ENCODE assay signal across 8 cellular contexts in genomic region chr1:152036316-152037216, GRCh38.
A peak's percentile ranks its signal among the peaks of the same experiment; 100 is the strongest.
DNase-seq lines count a peak whose midpoint lies in the region; ATAC-seq and TF ChIP-seq lines count a peak whose summit lies in the region.

Gene S100A11, minus strand, starts transcription at chr1:152037004. Its CDS starts 89 bp downstream, at chr1:152036915.

- peak within 1 kb of the TSS; percentile 41 for H2AFZ ChIP-seq in MM.1S (ENCODE audit: low read length)

- H3K27ac ChIP-seq in C4-2B (peak within 1 kb of the TSS; percentile 89), MM.1S (ENCODE audit: low read length) (peak within 1 kb of the TSS; percentile 86)

- H3K79me2 ChIP-seq in MM.1S (ENCODE audit: low read length) = peaks cover 48% of the 10 kb centered on the region

- DNase-seq in MM.1S = peak; percentile 92
- peak; percentile 11 to 42 (median 16) for DNase-seq in activated CD4-positive, CD25-positive, alpha-beta regulatory T cell (lab: John Stamatoyannopoulos, UW)
- peak; percentile 89 to 90 for DNase-seq in cardiac fibroblast (ENCODE audit: low read depth in 2 of 2)
- peak; percentile 95 for DNase-seq in islet precursor cell
- peak; percentile 93 for DNase-seq in stimulated activated CD4-positive, alpha-beta T cell treated with anti-CD3 and anti-CD28 coated beads, Interleukin-15, amount 100 ng/mL, for 24 hours

- no peaks in the 10 kb centered on the region for H3K9me3 ChIP-seq in MM.1S (replicated peaks; ENCODE audit: insufficient read depth, low read length)

- peaks cover 55% of the 10 kb centered on the region for H3K4me1 ChIP-seq in MM.1S (ENCODE audit: low read length)

- H3K4me2 ChIP-seq in MM.1S (ENCODE audit: low read depth, low read length) = peak within 1 kb of the TSS; percentile 80

- H3K4me3 ChIP-seq in MM.1S (ENCODE audit: low read length) (peak within 1 kb of the TSS; percentile 78), cardiac fibroblast (replicated peaks in 1 of 2; ENCODE audit: low read depth in 2 of 2, low read length in 2 of 2) (peak within 1 kb of the TSS; percentile 83 to 84)

- ATAC-seq in GM21423 (IDR thresholded peaks at IDR 0.05; ENCODE audit: unreplicated experiment) = peak; percentile 51
- no peak for ATAC-seq in GM21526 (IDR thresholded peaks at IDR 0.05; ENCODE audit: low FRiP score, unreplicated experiment)

- peaks cover 25% of the 10 kb centered on the region for H3K36me3 ChIP-seq in MM.1S (replicated peaks; ENCODE audit: insufficient read depth, low read length)

- TF ChIP-seq CTCF in C4-2B (conservative IDR thresholded peaks at IDR 0.05) = no peak
- no peak for TF ChIP-seq CTCF in MM.1S (IDR thresholded peaks at IDR 0.05; ENCODE audit: low read length)
- no peak for TF ChIP-seq CTCF in cardiac fibroblast (IDR thresholded peaks at IDR 0.05; ENCODE audit: low read depth, low read length)

- H3K27me3 ChIP-seq in MM.1S (replicated peaks; ENCODE audit: insufficient read depth, low read length) = no peaks in the 10 kb centered on the region

- no peaks in the 10 kb centered on the region for H3K9me2 ChIP-seq in MM.1S (replicated peaks; ENCODE audit: insufficient read depth, low read length)

- peak within 1 kb of the TSS; percentile 87 for H3K9ac ChIP-seq in MM.1S (ENCODE audit: low read length)

- peaks cover 82% of the 10 kb centered on the region for H3F3A ChIP-seq in MM.1S (ENCODE audit: insufficient read depth, low read length)

- peaks cover 13% of the 10 kb centered on the region; the same call in 1 of the 2 replicates for H4K20me1 ChIP-seq in MM.1S (ENCODE audit: insufficient read depth, low read length)

Comparison
In these comparisons a context has a peak if more than half of its experiments do, and no peak if none do; other contexts are left out.
1. DNase-seq: peak in every context shown above with its lines; median percentile 95 in islet precursor cell; 93 in stimulated activated CD4-positive, alpha-beta T cell treated with anti-CD3 and anti-CD28 coated beads, Interleukin-15, amount 100 ng/mL, for 24 hours; 92 in MM.1S; 90 in cardiac fibroblast; 16 in activated CD4-positive, CD25-positive, alpha-beta regulatory T cell.